Comparison of ENCODE assay signal across 26 cellular contexts in genomic region chr9:120526493-120526892, GRCh38.
"Had no signal": no experiment of that assay in that cellular context is flagged by ENCODE, and none has a peak within 500 bp of the region (broad histone marks: within the 10 kb centered on the region; RNA-seq: fewer than 3 reads in every experiment).

No MANE protein-coding gene starts in this region.

- H3K4me1 Mint-ChIP-seq: activated naive CD4-positive, alpha-beta T cell treated with anti-CD3 and anti-CD28 coated beads, Interleukin-2, amount 50 U/mL, for 24 hours had no signal

- H3K4me3 ChIP-seq: breast epithelium, Peyer's patch, SJCRH30 had no signal

- H3K4me3 Mint-ChIP-seq: activated CD8-positive, alpha-beta T cell treated with anti-CD3 and anti-CD28 coated beads, Interleukin-2, amount 10 ng/mL, durations not matched to agents 7 days and 5 days; activated naive CD4-positive, alpha-beta T cell treated with anti-CD3 and anti-CD28 coated beads, Interleukin-2, amount 50 U/mL, for 24 hours had no signal

- H3K4me1 ChIP-seq: breast epithelium, Peyer's patch, SJCRH30 had no signal

- H3K9me3 ChIP-seq: breast epithelium, Peyer's patch, SJCRH30, SK-N-SH had no signal

- DNase-seq: activated CD4-positive, alpha-beta T cell treated with anti-CD3 and anti-CD28 coated beads for 4 hours; activated CD8-positive, alpha-beta memory T cell treated with anti-CD3 and anti-CD28 coated beads, Interleukin-2, amount 50 U/mL, for 48 hours; activated CD8-positive, alpha-beta T cell treated with anti-CD3 and anti-CD28 coated beads, Interleukin-2, amount 10 ng/mL, durations not matched to agents 7 days and 5 days; activated effector memory CD4-positive, alpha-beta T cell treated with Interleukin-2 at 50 U/mL for 16 hours; activated naive CD4-positive, alpha-beta T cell; activated T-cell treated with anti-CD3 and anti-CD28 coated beads, Interleukin-2, amount 50 U/mL, for 1 hour; aorta; caudate nucleus; Kasumi-1; KBM-7; NCI-H1105 treated with DMSO at 0.1 percent for 48 hours; NCI-H146; NCI-H1930; NCI-H345; NCI-H510A; NCI-H748 treated with DMSO at 0.1 percent for 48 hours; Peyer's patch; Right ventricle myocardium superior; SJCRH30; SK-N-SH; T-helper 1 cell had no signal

- H3K27ac ChIP-seq: breast epithelium, Peyer's patch, RWPE1, SJCRH30, VCaP had no signal

- H3K27ac Mint-ChIP-seq: activated CD8-positive, alpha-beta T cell treated with anti-CD3 and anti-CD28 coated beads, Interleukin-2, amount 10 ng/mL, durations not matched to agents 7 days and 5 days had no signal

- ATAC-seq: activated CD4-positive, CD25-positive, alpha-beta regulatory T cell treated with anti-CD3 and anti-CD28 coated beads, Interleukin-2, amount 50 U/mL, for 24 hours; activated CD8-positive, alpha-beta T cell treated with anti-CD3 and anti-CD28 coated beads, Interleukin-2, amount 10 ng/mL, durations not matched to agents 7 days and 5 days had no signal

- H3K27me3 Mint-ChIP-seq: activated naive CD4-positive, alpha-beta T cell treated with anti-CD3 and anti-CD28 coated beads, Interleukin-2, amount 50 U/mL, for 24 hours had no signal

- H3K27me3 ChIP-seq: breast epithelium, Peyer's patch, SJCRH30 had no signal

- H3K9me3 Mint-ChIP-seq: activated naive CD4-positive, alpha-beta T cell treated with anti-CD3 and anti-CD28 coated beads, Interleukin-2, amount 50 U/mL, for 24 hours had no signal
